Comparison of ENCODE assay signal across 10 cellular contexts in the genomic region with DNA sequence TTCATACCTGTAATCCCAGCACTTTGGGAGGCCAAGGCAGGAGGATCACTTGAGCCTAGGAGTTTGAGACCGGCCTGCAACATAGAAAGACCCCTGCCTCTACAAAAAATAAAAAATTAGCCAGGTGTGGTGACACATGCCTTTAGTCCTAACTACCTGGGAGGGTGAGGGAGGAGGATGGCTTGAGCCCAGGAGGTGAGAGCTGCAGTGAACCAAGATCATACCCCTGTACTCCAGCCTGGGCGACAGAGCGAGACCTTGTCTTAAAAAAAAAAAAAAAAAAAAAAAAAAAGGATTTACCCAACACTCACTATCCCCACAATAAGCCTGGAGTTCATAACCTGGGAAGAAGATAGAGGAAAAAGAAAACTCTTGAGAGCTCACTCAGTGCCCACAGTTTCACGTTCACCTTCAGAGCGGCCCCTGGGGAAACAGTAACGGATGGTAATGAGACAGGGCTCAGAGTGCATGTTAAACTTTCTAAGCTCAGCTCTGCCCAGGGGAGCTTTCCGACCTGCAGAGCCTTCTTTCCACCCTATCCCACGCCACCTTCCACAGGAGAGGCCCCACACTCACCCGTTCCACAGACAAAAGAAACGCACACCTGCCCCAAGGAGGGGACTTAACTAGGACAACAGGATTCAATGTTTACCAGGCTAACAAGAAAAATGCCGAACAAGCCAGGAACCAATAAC.
A peak's percentile ranks its signal among the peaks of the same experiment; 100 is the strongest.
DNase-seq lines count a peak whose midpoint lies in the region; ATAC-seq, FAIRE-seq and TF ChIP-seq lines count a peak whose summit lies in the region.
"Had no signal": no experiment of that assay in that cellular context is flagged by ENCODE, and none has a peak within 500 bp of the region (broad histone marks: within the 10 kb centered on the region; RNA-seq: fewer than 3 reads in every experiment).

No MANE protein-coding gene starts in this region.

- peak; percentile 47 for ATAC-seq in HG03108 (IDR thresholded peaks at IDR 0.05; ENCODE audit: unreplicated experiment)
- no peak for ATAC-seq in pancreas
- ATAC-seq: K562 had no signal

- peaks cover 8 to 15% (median 12%) of the 10 kb centered on the region in 10 experiments; a peak in 16 of 20 replicates for H3K4me1 ChIP-seq in BLaER1 treated with 17β-estradiol and CSF1 and Interleukin-3, amounts not matched to agents 10 nM and 100 nM
- H3K4me1 ChIP-seq in pancreas = peaks cover 33 to 51% (median 48%) of the 10 kb centered on the region in 3 donors

- DNase-seq in dorsolateral prefrontal cortex (no peak), pancreas (no peak), cerebellar nuclear complex (lab: John Stamatoyannopoulos, UW) (no peak), frontal cortex (ENCODE audit: low spot score in 2 of 2) (no peak), inferior parietal cortex (ENCODE audit: extremely low spot score) (no peak)
- no peak for DNase-seq in activated CD4-positive, alpha-beta T cell treated with anti-CD3 and anti-CD28 coated beads for 4 hours

- TF ChIP-seq CTCF in dorsolateral prefrontal cortex (IDR thresholded peaks at IDR 0.05 in 54 of 56, conservative IDR thresholded peaks at IDR 0.05 in 2 of 56; ENCODE audit: low read depth in 1 of 56, partially characterized antibody in 56 of 56) (no peak), pancreas (IDR thresholded peaks at IDR 0.05) (no peak)

- peak overlapping the region in 8 of 11 experiments; percentile 13 to 75 (median 55); a peak in 12 of 22 replicates for H3K4me2 ChIP-seq in BLaER1 treated with 17β-estradiol and CSF1 and Interleukin-3, amounts not matched to agents 10 nM and 100 nM

- H3K27me3 ChIP-seq in BLaER1 treated with 17β-estradiol and CSF1 and Interleukin-3, amounts not matched to agents 10 nM and 100 nM = no peaks in the 10 kb centered on the region
- H3K27me3 ChIP-seq in dorsolateral prefrontal cortex (no peaks in the 10 kb centered on the region), pancreas (no peaks in the 10 kb centered on the region)
- H3K27me3 ChIP-seq: cardiac muscle cell had no signal

- 78 to 82% methylated on average over 9 to 11 of the region's 11 CpGs for WGBS in pancreas, 2 donors

- peaks cover 26 to 100% (median 76%) of the 10 kb centered on the region in 11 experiments; a peak in 20 of 22 replicates for H4K20me1 ChIP-seq in BLaER1 treated with 17β-estradiol and CSF1 and Interleukin-3, amounts not matched to agents 10 nM and 100 nM

- H3K27ac ChIP-seq in BLaER1 treated with 17β-estradiol and CSF1 and Interleukin-3, amounts not matched to agents 10 nM and 100 nM = no peak overlapping the region
- peak overlapping the region in 58 of 59 donors; percentile 41 to 97 (median 80) for H3K27ac ChIP-seq in dorsolateral prefrontal cortex
- peak overlapping the region; percentile 47 to 93 (median 70) for H3K27ac ChIP-seq in pancreas
- H3K27ac ChIP-seq: cardiac muscle cell had no signal

- FAIRE-seq in pancreas (lab: Jason Lieb, UNC) (no peak), frontal cortex (lab: Jason Lieb, UNC) (no peak)
- FAIRE-seq: K562 had no signal

- H3K4me3 ChIP-seq in BLaER1 treated with 17β-estradiol and CSF1 and Interleukin-3, amounts not matched to agents 10 nM and 100 nM = no peak overlapping the region
- H3K4me3 ChIP-seq in dorsolateral prefrontal cortex = peak overlapping the region in 14 of 59 donors; percentile 4 to 52 (median 20)
- H3K4me3 ChIP-seq in pancreas = peak overlapping the region in 1 of 4 donors; percentile 0
- H3K4me3 ChIP-seq: cardiac muscle cell, K562 had no signal

- H3K36me3 ChIP-seq in BLaER1 treated with 17β-estradiol and CSF1 and Interleukin-3, amounts not matched to agents 10 nM and 100 nM = peaks cover 0 to 92% (median 4%) of the 10 kb centered on the region in 11 experiments; a peak in 9 of 22 replicates
- H3K36me3 ChIP-seq in pancreas = no peaks in the 10 kb centered on the region
- H3K36me3 ChIP-seq: cardiac muscle cell had no signal

- H3K9me3 ChIP-seq in BLaER1 treated with 17β-estradiol and CSF1 and Interleukin-3, amounts not matched to agents 10 nM and 100 nM (replicated peaks in 1 of 11) = no peaks in the 10 kb centered on the region
- no peaks in the 10 kb centered on the region for H3K9me3 ChIP-seq in pancreas

- intact Hi-C loops in dorsolateral prefrontal cortex (cut with DNase I) (no loop called here), pancreas (cut with DNase I) (no loop called here)

- H3K9ac ChIP-seq in BLaER1 treated with 17β-estradiol and CSF1 and Interleukin-3, amounts not matched to agents 10 nM and 100 nM = peak overlapping the region in 2 of 11 experiments; percentile 12 to 16; a peak in 1 of 22 replicates

Comparison
In these comparisons a context has a peak if more than half of its experiments do, and no peak if none do; other contexts are left out.
1. H3K27ac ChIP-seq: peak in dorsolateral prefrontal cortex (58 of 59) and pancreas (4 of 4); none in BLaER1 treated with 17β-estradiol and CSF1 and Interleukin-3, amounts not matched to agents 10 nM and 100 nM (0 of 11).